ENCODE assay signal across 16 cellular contexts in genomic region chr11:83568474-83568873, GRCh38.
A peak's percentile ranks its signal among the peaks of the same experiment; 100 is the strongest.
DNase-seq lines count a peak whose midpoint lies in the region; FAIRE-seq and TF ChIP-seq lines count a peak whose summit lies in the region.
"Had no signal": no experiment of that assay in that cellular context is flagged by ENCODE, and none has a peak within 500 bp of the region (broad histone marks: within the 10 kb centered on the region; RNA-seq: fewer than 3 reads in every experiment).

No MANE protein-coding gene starts in this region.

- H3K9me3 Mint-ChIP-seq in type B pancreatic cell: peaks cover 4% of the 10 kb centered on the region
- H3K9me3 Mint-ChIP-seq: HFFc6 had no signal

- H3F3A ChIP-seq in GM23248 (ENCODE audit: insufficient read depth) (peaks cover 61% of the 10 kb centered on the region), neural cell (ENCODE audit: insufficient read depth, low read length, poor library complexity, severe bottlenecking) (no peaks in the 10 kb centered on the region)

- peaks cover 3% of the 10 kb centered on the region for H3K27me3 Mint-ChIP-seq in type B pancreatic cell

- no peaks in the 10 kb centered on the region for H4K20me1 ChIP-seq in GM23248 (ENCODE audit: insufficient read depth)
- no peaks in the 10 kb centered on the region for H4K20me1 ChIP-seq in neural cell (ENCODE audit: insufficient read depth)
- H4K20me1 ChIP-seq: BLaER1 treated with 17β-estradiol and CSF1 and Interleukin-3, amounts not matched to agents 10 nM and 100 nM had no signal

- H3K4me3 ChIP-seq in GM23248 (no peak overlapping the region), SK-N-MC (no peak overlapping the region), neural cell (ENCODE audit: low read length) (peak overlapping the region; percentile 47), kidney (ENCODE audit: low read length in 2 of 2) (no peak overlapping the region)
- H3K4me3 ChIP-seq: BLaER1 treated with 17β-estradiol and CSF1 and Interleukin-3, amounts not matched to agents 10 nM and 100 nM had no signal

- TF ChIP-seq CTCF in neural cell (IDR thresholded peaks at IDR 0.05; ENCODE audit: poor library complexity, severe bottlenecking): no peak
- no peak for TF ChIP-seq CTCF in kidney (IDR thresholded peaks at IDR 0.05; ENCODE audit: borderline replicate concordance, extremely low read depth, insufficient read depth)
- no peak for TF ChIP-seq CTCF in type B pancreatic cell (conservative IDR thresholded peaks at IDR 0.05)

- H3K9ac ChIP-seq in GM23248 (no peak overlapping the region), SK-N-MC (ENCODE audit: insufficient read length) (no peak overlapping the region), neural cell (ENCODE audit: low read length) (peak overlapping the region; percentile 64), kidney (ENCODE audit: low read length in 2 of 2) (no peak overlapping the region)
- H3K9ac ChIP-seq: BLaER1 treated with 17β-estradiol and CSF1 and Interleukin-3, amounts not matched to agents 10 nM and 100 nM had no signal

- WGBS in GM23248 (ENCODE audit: low coverage in 1 of 2, low lambda C conversion rate in 2 of 2, missing lambda C conversion rate in 2 of 2), 2 experiments: 9 to 15% methylated on average over 2 of the region's 2 CpGs

- H3K36me3 ChIP-seq in GM23248 (ENCODE audit: low read depth) (no peaks in the 10 kb centered on the region), SK-N-MC (ENCODE audit: insufficient read depth, low read length) (0 out of 2 replicates have a peak, but pooled peaks cover 3% of the 10 kb centered on the region), neural cell (ENCODE audit: insufficient read depth, low read length) (no peaks in the 10 kb centered on the region), kidney (ENCODE audit: control insufficient read depth in 1 of 2, insufficient read depth in 2 of 2, low read length in 2 of 2) (no peaks in the 10 kb centered on the region)
- H3K36me3 ChIP-seq: BLaER1 treated with 17β-estradiol and CSF1 and Interleukin-3, amounts not matched to agents 10 nM and 100 nM had no signal

- in situ Hi-C loops in GM23248 (cut with MboI): no loop called here

- H3K27ac Mint-ChIP-seq in type B pancreatic cell: no peak overlapping the region
- H3K27ac Mint-ChIP-seq: CD4-positive, CD25-positive, alpha-beta regulatory T cell; HFFc6 had no signal

- H3K79me2 ChIP-seq in GM23248 (ENCODE audit: insufficient read depth) (no peaks in the 10 kb centered on the region), neural cell (replicated peaks; ENCODE audit: insufficient read depth, low read length) (peaks cover 13% of the 10 kb centered on the region)

- peaks cover 72% of the 10 kb centered on the region for H3K4me1 ChIP-seq in GM23248 (ENCODE audit: insufficient read depth)
- no peaks in the 10 kb centered on the region for H3K4me1 ChIP-seq in kidney (ENCODE audit: control insufficient read depth in 1 of 2, insufficient read depth in 1 of 2, low read depth in 1 of 2, low read length in 2 of 2)

- H3K27me3 ChIP-seq in GM23248 (replicated peaks; ENCODE audit: insufficient read depth) (no peaks in the 10 kb centered on the region), neural cell (ENCODE audit: insufficient read depth, low read depth, low read length) (no peaks in the 10 kb centered on the region)
- H3K27me3 ChIP-seq: BLaER1 treated with 17β-estradiol and CSF1 and Interleukin-3, amounts not matched to agents 10 nM and 100 nM had no signal

- peaks cover 4% of the 10 kb centered on the region for H3K4me1 Mint-ChIP-seq in type B pancreatic cell (ENCODE audit: unreplicated experiment)
- H3K4me1 Mint-ChIP-seq: CD4-positive, CD25-positive, alpha-beta regulatory T cell had no signal

- peak overlapping the region; percentile 35 for H3K27ac ChIP-seq in GM23248
- peak overlapping the region; percentile 54; the same call in 1 of the 2 replicates for H3K27ac ChIP-seq in SK-N-MC
- H3K27ac ChIP-seq in caudate nucleus (ENCODE audit: low read depth, low read length): peak overlapping the region; percentile 61
- peak overlapping the region; percentile 96 for H3K27ac ChIP-seq in neural cell (ENCODE audit: low read length)
- H3K27ac ChIP-seq in kidney (ENCODE audit: low read depth in 2 of 2, low read length in 2 of 2): no peak overlapping the region
- H3K27ac ChIP-seq: BLaER1 treated with 17β-estradiol and CSF1 and Interleukin-3, amounts not matched to agents 10 nM and 100 nM had no signal

- TF ChIP-seq RAD21 in neural cell (conservative IDR thresholded peaks at IDR 0.05): no peak

- H3K4me2 ChIP-seq in GM23248 (ENCODE audit: unreplicated experiment): peak overlapping the region; percentile 16
- H3K4me2 ChIP-seq in neural cell (ENCODE audit: low read length): peak overlapping the region; percentile 50

- H3K9me3 ChIP-seq in GM23248 (ENCODE audit: low read depth): no peaks in the 10 kb centered on the region
- no peaks in the 10 kb centered on the region for H3K9me3 ChIP-seq in SK-N-MC (ENCODE audit: low read depth, low read length)
- no peaks in the 10 kb centered on the region for H3K9me3 ChIP-seq in neural cell (ENCODE audit: low read length)
- no peaks in the 10 kb centered on the region for H3K9me3 ChIP-seq in kidney (ENCODE audit: control insufficient read depth in 1 of 2, low read length in 2 of 2)
- H3K9me3 ChIP-seq: BLaER1 treated with 17β-estradiol and CSF1 and Interleukin-3, amounts not matched to agents 10 nM and 100 nM had no signal

- no peak for FAIRE-seq in kidney (lab: Jason Lieb, UNC)
- FAIRE-seq: H1 had no signal

- no peak overlapping the region for H2AFZ ChIP-seq in GM23248
- H2AFZ ChIP-seq in neural cell (ENCODE audit: low read depth, low read length): no peak overlapping the region

- DNase-seq in GM23248: peak; percentile 47
- DNase-seq in SK-N-MC (ENCODE audit: low read depth, low spot score): no peak
- no peak for DNase-seq in caudate nucleus (lab: John Stamatoyannopoulos, UW)
- no peak for DNase-seq in kidney
- DNase-seq in NCI-H2029 treated with DMSO at 0.1 percent for 48 hours (lab: John Stamatoyannopoulos, UW): no peak
- no peak for DNase-seq in type B pancreatic cell (ENCODE audit: extremely low spot score, unreplicated experiment)
- DNase-seq: 8988T; AML-193; Calu3; CD4-positive, CD25-positive, alpha-beta regulatory T cell; DMS 273 treated with DMSO at 0.1 percent for 48 hours; HCEC 1CT; HFFc6 had no signal

- H3K36me3 Mint-ChIP-seq in type B pancreatic cell: no peaks in the 10 kb centered on the region
- H3K36me3 Mint-ChIP-seq: CD4-positive, CD25-positive, alpha-beta regulatory T cell had no signal

- H3K9me2 ChIP-seq in GM23248 (ENCODE audit: insufficient read depth) (no peaks in the 10 kb centered on the region), neural cell (ENCODE audit: insufficient read depth, low read length) (no peaks in the 10 kb centered on the region)

- no peak for TF ChIP-seq EP300 in neural cell (conservative IDR thresholded peaks at IDR 0.05; ENCODE audit: poor library complexity, severe bottlenecking)

- intact Hi-C loops in kidney (cut with DNase I): no loop called here

- no peak overlapping the region for H3K4me3 Mint-ChIP-seq in type B pancreatic cell
- H3K4me3 Mint-ChIP-seq: CD4-positive, CD25-positive, alpha-beta regulatory T cell; HFFc6 had no signal

TF ChIP-seq in neural cell, 6 proteins besides CTCF, POLR2A, EP300 and RAD21:
- TF ChIP-seq MXI1 (conservative IDR thresholded peaks at IDR 0.05; ENCODE audit: poor library complexity, severe bottlenecking) (no peak), SMC3 (conservative IDR thresholded peaks at IDR 0.05; ENCODE audit: poor library complexity) (no peak), EZH2 (IDR thresholded peaks at IDR 0.05; ENCODE audit: borderline replicate concordance, insufficient read depth, low read length, poor library complexity, severe bottlenecking) (no peak), POLR2AphosphoS5 (IDR thresholded peaks at IDR 0.05) (no peak), REST (IDR thresholded peaks at IDR 0.05; ENCODE audit: borderline replicate concordance) (no peak), TAF1 (IDR thresholded peaks at IDR 0.05; ENCODE audit: low read depth) (no peak)

Comparison
In these comparisons a context has a peak if more than half of its experiments do, and no peak if none do; other contexts are left out.
1. H3K27ac ChIP-seq: peak in GM23248 (single experiment), SK-N-MC (single experiment), caudate nucleus (single experiment) and neural cell (single experiment); none in kidney (0 of 2).